Comparison of ENCODE assay signal across 10 cellular contexts in genomic region chr5:73299017-73299630, GRCh38.
DNase-seq lines count a peak whose midpoint lies in the region; ATAC-seq, FAIRE-seq and TF ChIP-seq lines count a peak whose summit lies in the region.
"Had no signal": no experiment of that assay in that cellular context is flagged by ENCODE, and none has a peak within 500 bp of the region (broad histone marks: within the 10 kb centered on the region; RNA-seq: fewer than 3 reads in every experiment).

No MANE protein-coding gene starts in this region.

- H3K4me2 ChIP-seq in HCT116 (ENCODE audit: low read length) = peak overlapping the region; percentile 74

- peaks cover 34% of the 10 kb centered on the region for H3K4me1 Mint-ChIP-seq in mesothelial cell of epicardium

- H3K27ac Mint-ChIP-seq in mesothelial cell of epicardium = no peak overlapping the region

- peak; percentile 92 for ATAC-seq in HCT116
- ATAC-seq in HG03571 (IDR thresholded peaks at IDR 0.05; ENCODE audit: unreplicated experiment) = no peak
- ATAC-seq in HG03095 (IDR thresholded peaks at IDR 0.05; ENCODE audit: unreplicated experiment) = no peak
- ATAC-seq in HG02840 (IDR thresholded peaks at IDR 0.05; ENCODE audit: low FRiP score, unreplicated experiment) = no peak
- no peak for ATAC-seq in GM21447 (IDR thresholded peaks at IDR 0.05; ENCODE audit: unreplicated experiment)

- POLR2A ChIA-PET in HCT116 (lab: Charles Lee) = no interaction called here

- BruUV-seq in HCT116 (replicated peaks; lab: Mats Ljungman, UMichigan) = no TSS peak

- no peak for TF ChIP-seq POLR2A in HCT116 (IDR thresholded peaks at IDR 0.05; ENCODE audit: borderline replicate concordance, extremely low read depth, insufficient read depth, insufficient read length)

- peak; percentile 51 for DNase-seq in BE2C
- no peak for DNase-seq in HCT116 (ENCODE audit: low read depth, low spot score)
- DNase-seq in bronchial epithelial cell (ENCODE audit: low read depth) = no peak
- DNase-seq in mesothelial cell of epicardium (ENCODE audit: low spot score in 2 of 2, unreplicated experiment in 2 of 2) = no peak
- DNase-seq: NCI-H345, sigmoid colon had no signal

- H3K9me3 Mint-ChIP-seq in mesothelial cell of epicardium = no peaks in the 10 kb centered on the region

- no peak overlapping the region for H3K27ac ChIP-seq in HCT116 (ENCODE audit: low read depth, low read length)
- H3K27ac ChIP-seq: sigmoid colon had no signal

- TF ChIP-seq CTCF in BE2C (IDR thresholded peaks at IDR 0.05; ENCODE audit: low read depth, low read length) (no peak), HCT116 (IDR thresholded peaks at IDR 0.05 in 2 of 3, conservative IDR thresholded peaks at IDR 0.05 in 1 of 3; ENCODE audit: borderline replicate concordance in 1 of 3, insufficient read depth in 1 of 3, low read depth in 2 of 3, low read length in 2 of 3) (peak in 2 of 3 experiments; percentile 14 to 15; a peak in 1 of 6 replicates), bronchial epithelial cell (IDR thresholded peaks at IDR 0.05; ENCODE audit: insufficient read depth, low read length, severe bottlenecking) (peak; percentile 21), mesothelial cell of epicardium (IDR thresholded peaks at IDR 0.05; ENCODE audit: unreplicated experiment) (peak; percentile 26)

- no peak overlapping the region for H2AFZ ChIP-seq in HCT116 (ENCODE audit: low read depth, low read length, poor library complexity, severe bottlenecking)

- no peaks in the 10 kb centered on the region for H3K36me3 Mint-ChIP-seq in mesothelial cell of epicardium

- H3K9ac ChIP-seq in HCT116 (ENCODE audit: low read length) = 0 out of 2 replicates have a peak overlapping the region, but pooled peaks have one; percentile 12

- no peaks in the 10 kb centered on the region for H4K20me1 ChIP-seq in HCT116 (ENCODE audit: insufficient read depth)

- H3K4me1 ChIP-seq in BE2C (no peaks in the 10 kb centered on the region), HCT116 (ENCODE audit: control insufficient read depth in 1 of 2, insufficient read depth in 2 of 2, low read length in 2 of 2) (peaks cover 0 to 14% of the 10 kb centered on the region in 2 experiments; a peak in 1 of 4 replicates)

- H3K36me3 ChIP-seq in BE2C (no peaks in the 10 kb centered on the region), HCT116 (ENCODE audit: control insufficient read depth in 1 of 2, insufficient read depth in 2 of 2, low read length in 2 of 2) (no peaks in the 10 kb centered on the region), bronchial epithelial cell (ENCODE audit: control insufficient read depth, insufficient read depth, low read length) (no peaks in the 10 kb centered on the region)
- H3K36me3 ChIP-seq: sigmoid colon had no signal

- RAD21 ChIA-PET in HCT116 (lab: Charles Lee; ENCODE audit: low non-redundant PET in 1 of 2, low total read pairs in 2 of 2, uncharacterized antibody in 2 of 2, unreplicated experiment in 2 of 2) = no interaction called here

- H3K27me3 Mint-ChIP-seq in mesothelial cell of epicardium (ENCODE audit: low read depth) = peaks cover 96% of the 10 kb centered on the region

- H3K4me3 ChIP-seq in BE2C (ENCODE audit: low read depth, low read length) = no peak overlapping the region
- H3K4me3 ChIP-seq in HCT116 (replicated peaks in 1 of 2; ENCODE audit: low read depth in 1 of 2, low read length in 2 of 2) = peak overlapping the region; percentile 35 to 49
- no peak overlapping the region for H3K4me3 ChIP-seq in bronchial epithelial cell (ENCODE audit: low read depth, low read length)

- no peaks in the 10 kb centered on the region for H3K9me2 ChIP-seq in HCT116 (ENCODE audit: insufficient read depth)

- H3K27me3 ChIP-seq in BE2C = peaks cover 82% of the 10 kb centered on the region
- no peaks in the 10 kb centered on the region for H3K27me3 ChIP-seq in HCT116 (ENCODE audit: insufficient read depth, low read length)
- H3K27me3 ChIP-seq in bronchial epithelial cell (ENCODE audit: control insufficient read depth, insufficient read depth, low read length) = peaks cover 71% of the 10 kb centered on the region

- TF ChIP-seq RAD21 in HCT116 (IDR thresholded peaks at IDR 0.05; ENCODE audit: low read depth) = no peak

- H3K9me3 ChIP-seq in BE2C (no peaks in the 10 kb centered on the region), HCT116 (ENCODE audit: control insufficient read depth in 1 of 2, insufficient read depth in 1 of 2, low read depth in 1 of 2, low read length in 2 of 2) (no peaks in the 10 kb centered on the region)
- H3K9me3 ChIP-seq: sigmoid colon had no signal

- intact Hi-C loops in HCT116 (cut with micrococcal nuclease) = no loop called here

- CTCF ChIA-PET in HCT116 (lab: Charles Lee) = interaction anchor here (0.9 kb wide), 1 partner anchor 152 kb away, joined by 3 read pairs; no protein-coding TSS in a partner anchor

- peak overlapping the region; percentile 9 for H3K4me3 Mint-ChIP-seq in mesothelial cell of epicardium

- FAIRE-seq in bronchial epithelial cell (lab: Jason Lieb, UNC) = no peak

- no peaks in the 10 kb centered on the region for H3K79me2 ChIP-seq in HCT116 (ENCODE audit: insufficient read depth, low read length)

TF ChIP-seq in HCT116, 20 proteins besides CTCF, POLR2A, EP300 and RAD21 (continues in another document):
- TF ChIP-seq JUND (IDR thresholded peaks at IDR 0.05) (no peak), CBX3 (IDR thresholded peaks at IDR 0.05; ENCODE audit: low read depth) (no peak), ZNF274 (IDR thresholded peaks at IDR 0.05; ENCODE audit: low read depth, low read length) (no peak), SP1 (IDR thresholded peaks at IDR 0.05; ENCODE audit: low read depth) (no peak), FOSL1 (IDR thresholded peaks at IDR 0.05; ENCODE audit: low read depth) (no peak), EZH2phosphoT487 (IDR thresholded peaks at IDR 0.05; ENCODE audit: borderline replicate concordance) (no peak), REST (IDR thresholded peaks at IDR 0.05; ENCODE audit: low read depth) (no peak), CEBPB (IDR thresholded peaks at IDR 0.05; ENCODE audit: low read depth) (no peak), ZFX (IDR thresholded peaks at IDR 0.05) (no peak), ELF1 (IDR thresholded peaks at IDR 0.05; ENCODE audit: borderline replicate concordance, low read depth) (no peak), YY1 (IDR thresholded peaks at IDR 0.05; ENCODE audit: extremely low read depth, insufficient replicate concordance, low read depth, low read length) (no peak), POLR2AphosphoS5 (IDR thresholded peaks at IDR 0.05; ENCODE audit: low read depth, low read length) (no peak), ATF3 (IDR thresholded peaks at IDR 0.05) (no peak), EZH2 (IDR thresholded peaks at IDR 0.05) (no peak), EGR1 (IDR thresholded peaks at IDR 0.05; ENCODE audit: low read depth) (no peak), MAX (IDR thresholded peaks at IDR 0.05) (no peak), TCF7L2 (IDR thresholded peaks at IDR 0.05; ENCODE audit: borderline replicate concordance, extremely low read depth, insufficient read depth, insufficient read length) (no peak), SIN3A (IDR thresholded peaks at IDR 0.05; ENCODE audit: low read depth) (no peak), SRF (IDR thresholded peaks at IDR 0.05; ENCODE audit: low read depth) (no peak)

Comparison
In these comparisons a context has a peak if more than half of its experiments do, and no peak if none do; other contexts are left out.
1. H3K4me3 ChIP-seq: peak in HCT116 (2 of 2); none in BE2C (single experiment) and bronchial epithelial cell (single experiment).